8 cellular contexts compared by ENCODE assay signal in the genomic region with DNA sequence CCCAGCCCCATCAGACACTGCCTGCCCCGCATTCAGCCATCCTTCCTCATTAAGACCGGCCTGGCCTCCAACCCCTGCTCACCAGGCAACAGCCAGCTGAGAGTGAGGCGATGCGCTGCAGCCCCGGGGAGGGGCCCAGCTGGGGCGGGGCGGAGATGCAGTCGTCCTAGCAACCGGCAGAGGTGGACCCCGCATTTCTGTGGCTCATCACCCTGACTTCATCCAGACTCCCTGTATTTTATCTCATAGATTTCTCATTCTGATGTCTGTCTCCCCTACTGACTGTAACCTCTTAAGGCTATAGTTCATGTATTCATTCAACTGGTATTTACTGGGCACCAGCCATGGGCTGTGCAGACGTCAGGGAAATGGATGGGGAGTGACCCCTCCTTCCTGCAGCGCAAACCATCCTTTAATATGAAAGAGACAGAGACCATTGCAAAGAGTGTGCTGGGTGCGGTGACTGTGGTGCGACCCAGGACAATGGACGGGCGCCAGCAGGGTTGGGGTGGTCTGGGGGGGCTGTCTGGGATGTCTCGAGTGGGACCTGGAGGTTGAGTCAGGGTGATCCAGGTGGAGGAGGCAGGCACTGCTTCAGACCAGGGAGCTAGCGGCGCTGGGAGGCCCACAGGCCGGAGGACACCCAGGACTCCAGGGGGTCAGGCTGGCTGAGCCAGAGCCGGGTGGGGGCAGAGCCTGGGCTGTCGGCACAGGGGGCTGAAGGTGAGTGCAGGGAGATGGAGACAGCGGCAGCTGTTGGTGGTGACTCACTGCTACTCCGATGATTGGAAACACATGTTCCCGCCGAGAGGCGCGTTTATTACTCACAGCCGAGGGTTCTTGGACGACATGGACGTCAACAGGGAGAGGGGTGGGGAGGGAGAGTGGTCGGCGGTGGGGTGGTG. TPM values are rescaled to one million over a fixed set of nuclear protein-coding genes. Genes with fewer than 3 reads are reported as not detected.
DNase-seq lines count a peak whose midpoint lies in the region; ATAC-seq and TF ChIP-seq lines count a peak whose summit lies in the region.

No MANE protein-coding gene starts in this region.

- H3K9me3 ChIP-seq in AG04450 (ENCODE audit: control insufficient read depth, insufficient read depth, low read length) = no peaks in the 10 kb centered on the region; the same call in 1 of the 2 replicates
- no peaks in the 10 kb centered on the region for H3K9me3 ChIP-seq in duodenal mucosa (ENCODE audit: control insufficient read depth in 1 of 2, low read length in 2 of 2)

- no peaks in the 10 kb centered on the region for H3K9me3 Mint-ChIP-seq in neural crest cell

- no peak overlapping the region for H3K9ac ChIP-seq in duodenal mucosa (ENCODE audit: low read depth in 1 of 2, low read length in 2 of 2)

- H3K36me3 ChIP-seq in duodenal mucosa (ENCODE audit: control insufficient read depth in 1 of 2, insufficient read depth in 2 of 2, low read length in 2 of 2) = no peaks in the 10 kb centered on the region

- TF ChIP-seq CTCF in AG04450 (IDR thresholded peaks at IDR 0.05; ENCODE audit: low read depth, low read length) (no peak), neural crest cell (conservative IDR thresholded peaks at IDR 0.05) (no peak)

- ATAC-seq in GM21786 (IDR thresholded peaks at IDR 0.05; ENCODE audit: unreplicated experiment) = no peak
- ATAC-seq in GM18909 (IDR thresholded peaks at IDR 0.05; ENCODE audit: poor library complexity, unreplicated experiment) = no peak
- ATAC-seq in HG03571 (IDR thresholded peaks at IDR 0.05; ENCODE audit: unreplicated experiment) = no peak

- H3K36me3 Mint-ChIP-seq in neural crest cell (ENCODE audit: low read depth) = no peaks in the 10 kb centered on the region

- CTCF ChIA-PET in AG04450 (lab: Charles Lee) = interaction anchor here (0.7 to 1.0 kb wide), 2 partner anchors 70 kb away, joined by 3 read pairs; no protein-coding TSS in a partner anchor

- POLR2A ChIA-PET in AG04450 (lab: Yijun Ruan, JAX) = interaction anchor here (1.0 to 3.4 kb wide), 4 partner anchors 12 to 73 kb away, joined by 3 to 26 read pairs (median 6); a partner anchor contains a TSS

- no peaks in the 10 kb centered on the region for H3K27me3 Mint-ChIP-seq in neural crest cell (ENCODE audit: low read depth)

- H3K27me3 ChIP-seq in AG04450 (ENCODE audit: control insufficient read depth, insufficient read depth, low read length) (no peaks in the 10 kb centered on the region), duodenal mucosa (ENCODE audit: control insufficient read depth in 1 of 2, insufficient read depth in 2 of 2, low read length in 2 of 2) (no peaks in the 10 kb centered on the region)

- H3K27ac Mint-ChIP-seq in neural crest cell (ENCODE audit: unreplicated experiment) = peak overlapping the region; percentile 60

- peaks cover 15 to 16% of the 10 kb centered on the region in 2 donors for H3K4me1 ChIP-seq in duodenal mucosa (ENCODE audit: control insufficient read depth in 1 of 2, insufficient read depth in 2 of 2, low read length in 2 of 2)

- H3K4me1 Mint-ChIP-seq in neural crest cell = peaks cover 14% of the 10 kb centered on the region

- DNase-seq in AG04450 (ENCODE audit: low read depth, low spot score) (peak; percentile 93), NCI-H2171 treated with DMSO at 0.1 percent for 48 hours (lab: John Stamatoyannopoulos, UW) (peak; percentile 83), neural crest cell (ENCODE audit: low read depth, low spot score) (no peak), NCI-H1048 (lab: John Stamatoyannopoulos, UW) (no peak)

- no peak overlapping the region for H3K4me3 Mint-ChIP-seq in neural crest cell

- H3K4me3 ChIP-seq in AG04450 (ENCODE audit: low read depth, low read length) (peak overlapping the region; percentile 36), duodenal mucosa (ENCODE audit: low read depth in 1 of 2, low read length in 2 of 2) (no peak overlapping the region)

- H3K27ac ChIP-seq in AG04450 (ENCODE audit: low read depth, low read length) = peak overlapping the region; percentile 100
- peak overlapping the region; percentile 67 for H3K27ac ChIP-seq in duodenal mucosa (ENCODE audit: low read depth, low read length)

RNA-seq across cellular contexts. Expression of a gene that starts 10.5 kb away (rescaled TPM):
- 356 and 387 TPM in 2 replicates for polyA plus RNA-seq in AG04450 (2011; rRNA removed)
- 165 and 172 TPM in 2 replicates for polyA minus RNA-seq in AG04450 (2011; rRNA and poly(A)+ RNA removed)
- 58.5 and 60.2 TPM in 2 replicates for total RNA-seq in neural crest cell

RNA-seq across cellular contexts. Expression of a gene that starts 32.7 kb away (rescaled TPM):
- polyA plus RNA-seq in AG04450 (2011; rRNA removed) = 0.11 and 0.19 TPM in 2 replicates
- 1.5 and 1.8 TPM in 2 replicates for polyA minus RNA-seq in AG04450 (2011; rRNA and poly(A)+ RNA removed)
- total RNA-seq in neural crest cell = 1.2 TPM in 2 replicates

RNA-seq across cellular contexts. Expression of a gene that starts 44.1 kb away (rescaled TPM):
- polyA plus RNA-seq in AG04450 (2011; rRNA removed) = 126 and 171 TPM in 2 replicates
- polyA minus RNA-seq in AG04450 (2011; rRNA and poly(A)+ RNA removed) = 53.5 and 76.3 TPM in 2 replicates
- total RNA-seq in neural crest cell = 21.7 and 24.3 TPM in 2 replicates

Comparison
In these comparisons a context has a peak if more than half of its experiments do, and no peak if none do; other contexts are left out.
1. DNase-seq: peak in AG04450 (single experiment) and NCI-H2171 treated with DMSO at 0.1 percent for 48 hours (single experiment); none in neural crest cell (single experiment) and NCI-H1048 (single experiment).